Comparison of ENCODE assay signal across 33 cellular contexts in genomic region chr3:44206862-44207652, GRCh38. TPM values are rescaled to one million over a fixed set of nuclear protein-coding genes. Genes with fewer than 3 reads are reported as not detected.
"Had no signal": no experiment of that assay in that cellular context is flagged by ENCODE, and none has a peak within 500 bp of the region (broad histone marks: within the 10 kb centered on the region; RNA-seq: fewer than 3 reads in every experiment).

No MANE protein-coding gene starts in this region.

- H3K36me3 Mint-ChIP-seq: immature natural killer cell; naive thymus-derived CD8-positive, alpha-beta T cell; stimulated activated memory B cell treated with anti-CD40 and anti-IgM and Interleukin-4, amounts not matched to agents 10 μg/mL and 1 μg/mL and 100 μg/mL, for 72 hours had no signal

- H3K9me3 Mint-ChIP-seq: immature natural killer cell; naive thymus-derived CD8-positive, alpha-beta T cell; nephron progenitor cell; stimulated activated memory B cell treated with anti-CD40 and anti-IgM and Interleukin-4, amounts not matched to agents 10 μg/mL and 1 μg/mL and 100 μg/mL, for 72 hours had no signal

- H3K4me3 ChIP-seq: dorsolateral prefrontal cortex, esophagus muscularis mucosa, gastroesophageal sphincter, heart left ventricle, left ventricle myocardium inferior, lower lobe of right lung, prostate gland, right atrium auricular region, spleen, thoracic aorta, tibial nerve, upper lobe of left lung had no signal

- DNase-seq: dorsolateral prefrontal cortex; effector CD8-positive, alpha-beta T cell; heart left ventricle; hippocampal formation; immature natural killer cell; islet precursor cell; left colon; left ventricle myocardium inferior; lower lobe of right lung; nephron progenitor cell; nucleus accumbens; spleen; stimulated activated CD4-positive, alpha-beta T cell treated with anti-CD3 and anti-CD28 coated beads, Interleukin-4, amount 100 ng/mL, for 4 hours; stimulated activated naive CD8-positive, alpha-beta T cell treated with anti-CD3 and anti-CD28 coated beads, Interleukin-15, Interleukin-2, amounts not matched to agents 100 U/mL and 50 U/mL, for 24 hours; substantia nigra had no signal

- H3K4me3 Mint-ChIP-seq: immature natural killer cell; nephron progenitor cell; stimulated activated memory B cell treated with anti-CD40 and anti-IgM and Interleukin-4, amounts not matched to agents 10 μg/mL and 1 μg/mL and 100 μg/mL, for 72 hours had no signal

- H3K27me3 ChIP-seq: gastroesophageal sphincter, right atrium auricular region, tibial nerve, upper lobe of left lung had no signal

- H3K36me3 ChIP-seq: esophagus muscularis mucosa, gastroesophageal sphincter, heart left ventricle, left ventricle myocardium inferior, lower lobe of right lung, prostate gland, right atrium auricular region, spleen, thoracic aorta, tibial nerve, upper lobe of left lung had no signal

- H3K4me1 ChIP-seq: esophagus muscularis mucosa, gastroesophageal sphincter, heart left ventricle, left ventricle myocardium inferior, lower lobe of right lung, prostate gland, right atrium auricular region, spleen, tibial nerve, upper lobe of left lung had no signal

- H3K9me3 ChIP-seq: esophagus muscularis mucosa, gastroesophageal sphincter, heart left ventricle, left ventricle myocardium inferior, lower lobe of right lung, prostate gland, right atrium auricular region, spleen, thoracic aorta, tibial nerve, upper lobe of left lung had no signal

- H3K27ac ChIP-seq: dorsolateral prefrontal cortex, esophagus muscularis mucosa, foreskin keratinocyte, gastroesophageal sphincter, heart left ventricle, left ventricle myocardium inferior, lower lobe of right lung, prostate gland, right atrium auricular region, spleen, thoracic aorta, tibial nerve, upper lobe of left lung had no signal

- H3K27ac Mint-ChIP-seq: immature natural killer cell; stimulated activated memory B cell treated with anti-CD40 and anti-IgM and Interleukin-4, amounts not matched to agents 10 μg/mL and 1 μg/mL and 100 μg/mL, for 72 hours had no signal

- H3K4me1 Mint-ChIP-seq: immature natural killer cell; stimulated activated memory B cell treated with anti-CD40 and anti-IgM and Interleukin-4, amounts not matched to agents 10 μg/mL and 1 μg/mL and 100 μg/mL, for 72 hours had no signal

RNA-seq across cellular contexts. Expression of gene TOPAZ1, which starts 34.6 kb away (rescaled TPM):
- total RNA-seq: endothelial cell of umbilical vein; epithelial cell of proximal tubule; esophagus muscularis mucosa; fibroblast of lung; foreskin keratinocyte; gastroesophageal sphincter; heart left ventricle; left colon; left ventricle myocardium inferior; lower lobe of right lung; mesenteric fat pad; myocyte; naive thymus-derived CD8-positive, alpha-beta T cell; osteocyte; right atrium auricular region; sciatic nerve; skeletal muscle tissue; spleen; thoracic aorta; tibial nerve; upper lobe of left lung had no signal
- polyA plus RNA-seq: endothelial cell of umbilical vein; fibroblast of lung; foreskin keratinocyte; heart left ventricle; immature natural killer cell; naive thymus-derived CD8-positive, alpha-beta T cell; spleen had no signal
